ENCODE assay signal across 8 cellular contexts in genomic region chr10:114172776-114173555, GRCh38. TPM values are rescaled to one million over a fixed set of nuclear protein-coding genes. Genes with fewer than 3 reads are reported as not detected.
DNase-seq lines count a peak whose midpoint lies in the region; ATAC-seq lines count a peak whose summit lies in the region.

No MANE protein-coding gene starts in this region.

- CTCF ChIA-PET in CD8-positive, alpha-beta memory T cell (lab: Charles Lee): interaction anchor here (1.8 kb wide), 1 partner anchor 131 kb away, joined by 5 read pairs; no protein-coding TSS in a partner anchor

- peak overlapping the region; percentile 87 for H3K27ac ChIP-seq in CD8-positive, alpha-beta memory T cell (ENCODE audit: low read depth, low read length)
- H3K27ac ChIP-seq in duodenal mucosa (ENCODE audit: low read depth, low read length): peak overlapping the region; percentile 93

- H3K9me3 Mint-ChIP-seq in CD8-positive, alpha-beta memory T cell: peaks cover 2 to 8% (median 7%) of the 10 kb centered on the region in 5 donors
- H3K9me3 Mint-ChIP-seq in natural killer cell treated with Interleukin-12 subunit alpha and Interleukin-12 subunit beta and Interleukin-15 and Interleukin-18, amount 100 ng/mL, for 72 hours: no peaks in the 10 kb centered on the region

- peaks cover 5 to 39% (median 14%) of the 10 kb centered on the region in 3 donors for H3K36me3 Mint-ChIP-seq in CD8-positive, alpha-beta memory T cell
- peaks cover 9% of the 10 kb centered on the region for H3K36me3 Mint-ChIP-seq in natural killer cell treated with Interleukin-12 subunit alpha and Interleukin-12 subunit beta and Interleukin-15 and Interleukin-18, amount 100 ng/mL, for 72 hours

- DNase-seq in CD8-positive, alpha-beta memory T cell: peak in 1 of 5 donors; percentile 16
- peak; percentile 17 for DNase-seq in NCI-H69 (lab: John Stamatoyannopoulos, UW)
- no peak for DNase-seq in natural killer cell treated with Interleukin-12 subunit alpha and Interleukin-12 subunit beta and Interleukin-15 and Interleukin-18, amount 100 ng/mL, for 72 hours (ENCODE audit: low spot score)
- no peak for DNase-seq in dedifferentiated amniotic fluid mesenchymal stem cell (ENCODE audit: extremely low spot score)
- no peak for DNase-seq in stimulated activated CD8-positive, alpha-beta memory T cell treated with anti-CD3 and anti-CD28 coated beads, Interleukin-4, amount 100 ng/mL, for 48 hours

- peaks cover 0 to 4% of the 10 kb centered on the region in 2 donors for H3K27me3 Mint-ChIP-seq in CD8-positive, alpha-beta memory T cell
- H3K27me3 Mint-ChIP-seq in natural killer cell treated with Interleukin-12 subunit alpha and Interleukin-12 subunit beta and Interleukin-15 and Interleukin-18, amount 100 ng/mL, for 72 hours: peaks cover 0 to 6% of the 10 kb centered on the region in 2 donors

- ATAC-seq in natural killer cell treated with Interleukin-12 subunit alpha and Interleukin-12 subunit beta and Interleukin-15 and Interleukin-18, amount 100 ng/mL, for 72 hours: no peak
- ATAC-seq in GM19455 (IDR thresholded peaks at IDR 0.05; ENCODE audit: unreplicated experiment) (no peak), GM18873 (IDR thresholded peaks at IDR 0.05; ENCODE audit: low FRiP score, unreplicated experiment) (no peak)

- peak overlapping the region; percentile 89 to 100 (median 93) for H3K4me3 Mint-ChIP-seq in CD8-positive, alpha-beta memory T cell
- peak overlapping the region; percentile 92 for H3K4me3 Mint-ChIP-seq in natural killer cell treated with Interleukin-12 subunit alpha and Interleukin-12 subunit beta and Interleukin-15 and Interleukin-18, amount 100 ng/mL, for 72 hours

- H3K27me3 ChIP-seq in CD8-positive, alpha-beta memory T cell (ENCODE audit: insufficient read depth, low read length, poor library complexity, severe bottlenecking): no peaks in the 10 kb centered on the region
- no peaks in the 10 kb centered on the region for H3K27me3 ChIP-seq in duodenal mucosa (ENCODE audit: control insufficient read depth in 1 of 2, insufficient read depth in 2 of 2, low read length in 2 of 2)

- H3K27ac Mint-ChIP-seq in CD8-positive, alpha-beta memory T cell: peak overlapping the region; percentile 96 to 99 (median 99)
- H3K27ac Mint-ChIP-seq in natural killer cell treated with Interleukin-12 subunit alpha and Interleukin-12 subunit beta and Interleukin-15 and Interleukin-18, amount 100 ng/mL, for 72 hours: peak overlapping the region; percentile 99 to 100

- H3K36me3 ChIP-seq in CD8-positive, alpha-beta memory T cell (ENCODE audit: insufficient read depth, low read length): no peaks in the 10 kb centered on the region
- H3K36me3 ChIP-seq in duodenal mucosa (ENCODE audit: control insufficient read depth in 1 of 2, insufficient read depth in 2 of 2, low read length in 2 of 2): peaks cover 0 to 4% of the 10 kb centered on the region in 2 donors

- H3K9ac ChIP-seq in duodenal mucosa (ENCODE audit: low read depth in 1 of 2, low read length in 2 of 2): peak overlapping the region; percentile 94 to 99

- peak overlapping the region; percentile 95 for H3K4me3 ChIP-seq in CD8-positive, alpha-beta memory T cell (ENCODE audit: low read length)
- H3K4me3 ChIP-seq in duodenal mucosa (ENCODE audit: low read depth in 1 of 2, low read length in 2 of 2): peak overlapping the region; percentile 95 to 98

- H3K9me3 ChIP-seq in CD8-positive, alpha-beta memory T cell (ENCODE audit: low read length): no peaks in the 10 kb centered on the region
- H3K9me3 ChIP-seq in duodenal mucosa (ENCODE audit: control insufficient read depth in 1 of 2, low read length in 2 of 2): peaks cover 7 to 8% of the 10 kb centered on the region in 2 donors

- peaks cover 37 to 65% (median 59%) of the 10 kb centered on the region in 3 donors for H3K4me1 Mint-ChIP-seq in CD8-positive, alpha-beta memory T cell
- H3K4me1 Mint-ChIP-seq in natural killer cell treated with Interleukin-12 subunit alpha and Interleukin-12 subunit beta and Interleukin-15 and Interleukin-18, amount 100 ng/mL, for 72 hours (ENCODE audit: low read depth in 2 of 2): peaks cover 28 to 31% of the 10 kb centered on the region in 2 donors

- POLR2A ChIA-PET in CD8-positive, alpha-beta memory T cell (lab: Charles Lee): no interaction called here

- peaks cover 18% of the 10 kb centered on the region for H3K4me1 ChIP-seq in CD8-positive, alpha-beta memory T cell (ENCODE audit: insufficient read depth, low read length)
- H3K4me1 ChIP-seq in duodenal mucosa (ENCODE audit: control insufficient read depth in 1 of 2, insufficient read depth in 2 of 2, low read length in 2 of 2): peaks cover 15 to 21% of the 10 kb centered on the region in 2 donors

RNA-seq across cellular contexts. Expression of gene CCDC186, which starts 1.0 kb away (rescaled TPM):
- 10 to 100 TPM; 11.3 to 14.0 TPM for total RNA-seq in CD8-positive, alpha-beta memory T cell
- 24.9 TPM for polyA plus RNA-seq in CD8-positive, alpha-beta memory T cell
- 10 to 100 TPM; 22.4 to 24.1 TPM for total RNA-seq in natural killer cell treated with Interleukin-12 subunit alpha and Interleukin-12 subunit beta and Interleukin-15 and Interleukin-18, amount 100 ng/mL, for 72 hours

RNA-seq across cellular contexts. Expression of gene TDRD1, which starts 6.2 kb away (rescaled TPM):
- under 1 TPM; 0.13 to 0.16 TPM for total RNA-seq in CD8-positive, alpha-beta memory T cell
- polyA plus RNA-seq in CD8-positive, alpha-beta memory T cell: 0.14 TPM
- total RNA-seq in natural killer cell treated with Interleukin-12 subunit alpha and Interleukin-12 subunit beta and Interleukin-15 and Interleukin-18, amount 100 ng/mL, for 72 hours: under 1 TPM in 1 of 2 donors, not detected in 1; 0.24 TPM
